In genomic region chr5:171630047-171630669, GRCh38 we compare ENCODE assay signal across 9 cellular contexts.
DNase-seq lines count a peak whose midpoint lies in the region; ATAC-seq, FAIRE-seq and TF ChIP-seq lines count a peak whose summit lies in the region.
"Had no signal": no experiment of that assay in that cellular context is flagged by ENCODE, and none has a peak within 500 bp of the region (broad histone marks: within the 10 kb centered on the region; RNA-seq: fewer than 3 reads in every experiment).

No MANE protein-coding gene starts in this region.

- no peaks in the 10 kb centered on the region for H3K36me3 ChIP-seq in BLaER1
- H3K36me3 ChIP-seq in HUES48 (ENCODE audit: control insufficient read depth, insufficient read depth, low read length) = no peaks in the 10 kb centered on the region
- no peaks in the 10 kb centered on the region for H3K36me3 ChIP-seq in small intestine (ENCODE audit: control insufficient read depth in 2 of 2, insufficient read depth in 2 of 2, low read length in 2 of 2)

- H3K4me2 ChIP-seq in BLaER1 = peak overlapping the region; percentile 59

- no peak overlapping the region for H3K27ac ChIP-seq in BLaER1
- H3K27ac ChIP-seq in HUES48 (ENCODE audit: low read depth, low read length) = no peak overlapping the region
- no peak overlapping the region for H3K27ac ChIP-seq in VCaP
- no peak overlapping the region for H3K27ac ChIP-seq in small intestine (ENCODE audit: low read depth in 1 of 2, low read length in 1 of 2)

- H3K4me1 ChIP-seq in BLaER1 (peaks cover 33% of the 10 kb centered on the region), HUES48 (ENCODE audit: control insufficient read depth, insufficient read depth, low read length) (peaks cover 10% of the 10 kb centered on the region; the same call in 1 of the 2 replicates), small intestine (ENCODE audit: control insufficient read depth in 2 of 2, insufficient read depth in 1 of 2, low read depth in 1 of 2, low read length in 1 of 2) (no peaks in the 10 kb centered on the region)

- H3K27me3 ChIP-seq in BLaER1 = no peaks in the 10 kb centered on the region
- peaks cover 62% of the 10 kb centered on the region for H3K27me3 ChIP-seq in HUES48 (ENCODE audit: control insufficient read depth, insufficient read depth, low read length)
- peaks cover 0 to 2% of the 10 kb centered on the region in 2 donors for H3K27me3 ChIP-seq in small intestine (ENCODE audit: control insufficient read depth in 2 of 2, insufficient read depth in 2 of 2, low read length in 2 of 2)

- H3K9me3 ChIP-seq in BLaER1 (no peaks in the 10 kb centered on the region), HUES48 (ENCODE audit: control insufficient read depth, insufficient read depth, low read length) (no peaks in the 10 kb centered on the region), small intestine (ENCODE audit: control insufficient read depth, low read depth) (no peaks in the 10 kb centered on the region)

- peak; percentile 92 to 97 for ATAC-seq in left cardiac atrium

- DNase-seq in left cardiac atrium = peak; percentile 79
- peak; percentile 37 for DNase-seq in small intestine
- DNase-seq in NCI-H446 treated with DMSO at 0.1 percent for 48 hours (lab: John Stamatoyannopoulos, UW) = no peak
- no peak for DNase-seq in NCI-H2196 treated with DMSO at 0.1 percent for 48 hours (lab: John Stamatoyannopoulos, UW; ENCODE audit: unreplicated experiment)
- DNase-seq in MV-4-11 (lab: John Stamatoyannopoulos, UW) = no peak

- no peak overlapping the region for H3K9ac ChIP-seq in BLaER1
- no peak overlapping the region for H3K9ac ChIP-seq in HUES48 (ENCODE audit: low read depth, low read length)

- 6 to 9% (median 8%) methylated on average over 32 of the region's 32 CpGs for WGBS in small intestine, 3 donors

- no peak for FAIRE-seq in small intestine (lab: Jason Lieb, UNC)
- FAIRE-seq: frontal cortex had no signal

- intact Hi-C loops in left cardiac atrium (cut with DNase I) = loop anchor here in 1 of 2 donors (5.0 kb wide), 1 partner anchor 217 kb away; no protein-coding TSS in a partner anchor

- no peaks in the 10 kb centered on the region for H4K20me1 ChIP-seq in BLaER1

- TF ChIP-seq CTCF in VCaP (conservative IDR thresholded peaks at IDR 0.05) = peak; percentile 81

- H3K4me3 ChIP-seq in BLaER1 (0 out of 2 replicates have a peak overlapping the region, but pooled peaks have one; percentile 13), HUES48 (ENCODE audit: low read depth, low read length) (peak overlapping the region; percentile 49), small intestine (ENCODE audit: low read depth in 1 of 2, low read length in 2 of 2) (no peak overlapping the region)

Comparison
In these comparisons a context has a peak if more than half of its experiments do, and no peak if none do; other contexts are left out.
1. H3K4me3 ChIP-seq: peak in BLaER1 (single experiment) and HUES48 (single experiment); none in small intestine (0 of 2).
2. DNase-seq: peak in left cardiac atrium (single experiment) and small intestine (single experiment); none in NCI-H446 treated with DMSO at 0.1 percent for 48 hours (single experiment), NCI-H2196 treated with DMSO at 0.1 percent for 48 hours (single experiment) and MV-4-11 (single experiment).